8 cellular contexts compared by ENCODE assay signal in the genomic region with DNA sequence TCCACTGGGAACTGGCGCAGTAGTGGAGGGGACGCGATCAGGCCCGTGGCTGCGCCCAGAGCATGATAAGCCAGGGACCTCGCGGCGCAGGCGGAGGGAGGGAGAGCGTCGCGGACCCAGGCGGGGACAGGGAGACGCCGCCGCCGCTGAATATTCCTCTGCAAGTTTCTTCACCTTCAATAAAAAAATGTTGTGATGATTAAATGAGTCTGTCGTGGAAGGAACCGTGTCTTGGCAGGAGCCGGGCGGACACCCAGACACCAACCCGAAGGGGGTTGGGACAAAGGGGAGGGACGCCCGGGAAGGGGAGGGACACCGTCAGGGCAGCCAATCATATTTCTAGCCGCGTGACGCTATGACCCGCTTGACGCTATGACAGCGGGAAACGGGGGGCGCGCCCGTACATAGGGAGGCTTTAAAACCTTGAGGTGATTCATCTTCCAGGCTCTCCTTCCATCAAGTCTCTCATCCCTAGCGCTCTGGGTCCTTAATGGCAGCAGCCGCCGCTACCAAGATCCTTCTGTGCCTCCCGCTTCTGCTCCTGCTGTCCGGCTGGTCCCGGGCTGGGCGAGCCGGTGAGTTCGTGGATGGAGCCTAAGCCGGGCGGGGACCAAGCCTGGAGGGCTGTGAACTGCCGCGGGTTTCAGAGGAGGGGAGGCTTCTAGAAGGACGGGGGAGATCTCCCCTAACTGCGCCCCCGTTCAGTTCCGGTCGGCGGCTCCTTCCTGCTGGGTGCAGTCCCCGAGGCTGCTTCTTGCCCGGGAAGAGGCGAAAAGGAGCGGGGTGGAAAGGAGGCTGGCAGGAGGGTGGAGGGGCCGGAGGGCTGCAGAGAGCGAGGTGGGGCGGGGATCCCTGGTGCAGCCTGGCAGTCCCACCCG. TPM values are rescaled to one million over a fixed set of nuclear protein-coding genes. Genes with fewer than 3 reads are reported as not detected.
DNase-seq lines count a peak whose midpoint lies in the region; ATAC-seq and TF ChIP-seq lines count a peak whose summit lies in the region.

A gene with protein sequence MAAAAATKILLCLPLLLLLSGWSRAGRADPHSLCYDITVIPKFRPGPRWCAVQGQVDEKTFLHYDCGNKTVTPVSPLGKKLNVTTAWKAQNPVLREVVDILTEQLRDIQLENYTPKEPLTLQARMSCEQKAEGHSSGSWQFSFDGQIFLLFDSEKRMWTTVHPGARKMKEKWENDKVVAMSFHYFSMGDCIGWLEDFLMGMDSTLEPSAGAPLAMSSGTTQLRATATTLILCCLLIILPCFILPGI (plus strand): TSS at position 432 of the 878 bp plus-strand sequence. CDS start 59 bp downstream, at position 491.

- TF ChIP-seq CTCF in GM10266 (IDR thresholded peaks at IDR 0.05; ENCODE audit: control insufficient read depth, insufficient read depth, low read depth, missing control alignments) (no peak), NB4 (IDR thresholded peaks at IDR 0.05; ENCODE audit: low read depth, low read length) (no peak), omental fat pad (IDR thresholded peaks at IDR 0.05) (no peak)

- no peaks in the 10 kb centered on the region for H3K9me3 Mint-ChIP-seq in activated naive CD4-positive, alpha-beta T cell treated with anti-CD3 and anti-CD28 coated beads, Interleukin-2, amount 50 U/mL, for 72 hours

- DNase-seq in GM10266 (ENCODE audit: extremely low spot score) (peak; percentile 78), NB4 (ENCODE audit: low read depth) (peak; percentile 81), SKM-1 treated with dmso at 0.1 percent for 144 hours (lab: John Stamatoyannopoulos, UW; ENCODE audit: unreplicated experiment) (peak; percentile 43), glomerular visceral epithelial cell (ENCODE audit: extremely low spot score) (peak; percentile 95), omental fat pad (ENCODE audit: low spot score) (peak; percentile 63), substantia nigra (lab: John Stamatoyannopoulos, UW) (peak in 46 of 49 donors; percentile 6 to 90 (median 49))
- DNase-seq in activated naive CD4-positive, alpha-beta T cell treated with anti-CD3 and anti-CD28 coated beads, Interleukin-2, amount 50 U/mL, for 72 hours (ENCODE audit: low spot score in 2 of 2), result peak; percentile 72 to 78

- H3K4me3 ChIP-seq in NB4 (ENCODE audit: low read depth, low read length), result peak within 1 kb of the TSS; percentile 25

- H3K27ac ChIP-seq in substantia nigra (ENCODE audit: low read depth, low read length, poor library complexity, severe bottlenecking), result no peak within 1 kb of the TSS

- peaks cover 0 to 4% of the 10 kb centered on the region in 2 donors for H3K36me3 Mint-ChIP-seq in activated naive CD4-positive, alpha-beta T cell treated with anti-CD3 and anti-CD28 coated beads, Interleukin-2, amount 50 U/mL, for 72 hours

- peak within 1 kb of the TSS; percentile 27 to 82 for H3K27ac Mint-ChIP-seq in activated naive CD4-positive, alpha-beta T cell treated with anti-CD3 and anti-CD28 coated beads, Interleukin-2, amount 50 U/mL, for 72 hours

- no peak for TF ChIP-seq POLR2A in NB4 (IDR thresholded peaks at IDR 0.05; ENCODE audit: extremely low read depth, insufficient read length)

- peak; percentile 83 to 93 for ATAC-seq in activated naive CD4-positive, alpha-beta T cell treated with anti-CD3 and anti-CD28 coated beads, Interleukin-2, amount 50 U/mL, for 72 hours
- peak; percentile 91 for ATAC-seq in omental fat pad (ENCODE audit: low FRiP score)
- ATAC-seq in HG03045 (IDR thresholded peaks at IDR 0.05; ENCODE audit: unreplicated experiment), result no peak

RNA-seq across cellular contexts. Expression of the gene that starts here (rescaled TPM):
- total RNA-seq in activated naive CD4-positive, alpha-beta T cell treated with anti-CD3 and anti-CD28 coated beads, Interleukin-2, amount 50 U/mL, for 72 hours, result under 1 TPM; 0.18 to 0.66 TPM
- total RNA-seq in omental fat pad, result 1 to 10 TPM in 3 of 4 donors, not detected in 1; 1.1 to 2.5 (median 1.2) TPM

Comparison
In these comparisons a context has a peak if more than half of its experiments do, and no peak if none do; other contexts are left out.
1. Peak in DNase-seq and ATAC-seq in activated naive CD4-positive, alpha-beta T cell treated with anti-CD3 and anti-CD28 coated beads, Interleukin-2, amount 50 U/mL, for 72 hours; RNA of the gene not detected or under 1 TPM.
2. DNase-seq: peak in every context shown above with its lines; median percentile 95 in glomerular visceral epithelial cell; 81 in NB4; 78 in GM10266; 75 in activated naive CD4-positive, alpha-beta T cell treated with anti-CD3 and anti-CD28 coated beads, Interleukin-2, amount 50 U/mL, for 72 hours; 63 in omental fat pad; 49 in substantia nigra; 43 in SKM-1 treated with dmso at 0.1 percent for 144 hours.